In the genomic region with DNA sequence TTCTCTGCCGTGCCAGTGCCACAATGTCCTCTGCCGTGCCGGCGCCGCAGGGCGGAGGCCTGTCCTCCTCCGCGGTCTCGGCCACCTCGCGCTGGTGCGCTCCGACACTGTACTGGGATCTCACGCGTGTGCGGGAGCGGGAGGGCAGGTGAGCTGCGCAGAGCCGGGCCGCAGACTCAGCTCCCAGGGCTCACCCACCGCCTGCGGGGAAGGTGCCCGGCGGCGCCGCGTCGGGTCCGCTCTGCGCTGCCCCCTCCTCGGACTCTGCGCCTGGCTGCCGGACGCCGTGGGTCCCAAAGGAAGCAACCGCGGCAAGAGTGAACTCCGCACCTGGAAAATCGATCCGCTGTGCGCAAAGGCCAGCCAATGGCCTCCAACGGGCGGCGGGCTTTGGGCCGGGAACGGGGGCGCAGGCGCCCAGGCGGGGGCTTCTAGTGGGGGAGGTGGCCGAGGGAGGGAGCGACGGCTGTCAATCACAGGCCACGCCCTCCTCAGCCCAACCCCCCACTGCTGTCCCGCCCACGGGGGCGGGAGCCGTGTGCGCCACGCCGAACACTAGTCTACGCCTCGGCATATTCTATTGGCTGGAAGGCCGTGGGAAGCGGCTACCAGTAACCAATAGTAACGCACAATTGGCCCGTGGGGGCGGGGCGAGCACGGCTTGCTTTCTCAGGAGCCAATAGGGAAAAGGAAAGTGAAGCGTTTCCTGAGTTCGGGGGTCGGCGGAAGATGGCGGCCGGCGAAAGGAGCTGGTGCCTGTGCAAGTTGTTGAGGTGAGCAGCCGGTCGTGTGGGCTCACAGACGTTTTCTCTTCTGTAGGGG, we compare ENCODE assay signal across 8 cellular contexts. TPM values are rescaled to one million over a fixed set of nuclear protein-coding genes. Genes with fewer than 3 reads are reported as not detected.
DNase-seq lines count a peak whose midpoint lies in the region; ATAC-seq and TF ChIP-seq lines count a peak whose summit lies in the region.

Gene ALG11 (plus strand): TSS at position 709 of the 822 bp plus-strand sequence. CDS start 21 bp downstream, at position 730.

- H3K27me3 ChIP-seq in kidney epithelial cell (ENCODE audit: control insufficient read depth, insufficient read depth, low read length) = no peaks in the 10 kb centered on the region

- no peaks in the 10 kb centered on the region for H3K36me3 ChIP-seq in kidney epithelial cell (ENCODE audit: control insufficient read depth, insufficient read depth, low read length)

- peak; percentile 100 for ATAC-seq in GM19043 (IDR thresholded peaks at IDR 0.05; ENCODE audit: low read depth, unreplicated experiment)
- peak; percentile 99 for ATAC-seq in HG03378 (IDR thresholded peaks at IDR 0.05; ENCODE audit: unreplicated experiment)

- H3K4me3 ChIP-seq in AG10803 (ENCODE audit: low read length) (peak within 1 kb of the TSS; percentile 97), kidney epithelial cell (ENCODE audit: low read depth, low read length) (peak within 1 kb of the TSS; percentile 73)

- DNase-seq in AG10803 (ENCODE audit: low read depth) (peak; percentile 97), NCI-H460 (ENCODE audit: extremely low read depth, low read depth) (peak; percentile 95), cerebellum (ENCODE audit: low spot score) (peak; percentile 98), kidney epithelial cell (ENCODE audit: low read depth) (peak; percentile 90)
- DNase-seq in activated CD4-positive, CD25-positive, alpha-beta regulatory T cell treated with anti-CD3 and anti-CD28 coated beads, Interleukin-2, amount 50 U/mL, for 72 hours = peak; percentile 99
- DNase-seq in stimulated activated CD4-positive, alpha-beta T cell treated with anti-CD3 and anti-CD28 coated beads, Interleukin-15, amount 100 ng/mL, for 48 hours (ENCODE audit: low read depth in 2 of 2) = peak; percentile 99

- TF ChIP-seq CTCF in AG10803 (conservative IDR thresholded peaks at IDR 0.05; ENCODE audit: low read length) (no peak), kidney epithelial cell (IDR thresholded peaks at IDR 0.05; ENCODE audit: insufficient read depth, low read length, poor library complexity, severe bottlenecking) (no peak)

RNA-seq across cellular contexts. Expression of gene ALG11, which starts in this region (rescaled TPM):
- 6.4 and 10.3 TPM in 2 replicates for total RNA-seq in NCI-H460 (2014; rRNA removed; shearing (Covaris generic))
- polyA plus RNA-seq in NCI-H460 (2014; cell fraction: nucleus; rRNA removed) = 8.5 and 9.4 TPM in 2 replicates
- total RNA-seq in cerebellum = 24.0 TPM
- 15.5 and 18.1 TPM in 2 replicates for total RNA-seq in kidney epithelial cell

Comparison
In these comparisons a context has a peak if more than half of its experiments do, and no peak if none do; other contexts are left out.
1. Peak in every context shown above with its lines: DNase-seq, ATAC-seq and H3K4me3 ChIP-seq.